ENCODE assay signal across 17 cellular contexts in the genomic region with DNA sequence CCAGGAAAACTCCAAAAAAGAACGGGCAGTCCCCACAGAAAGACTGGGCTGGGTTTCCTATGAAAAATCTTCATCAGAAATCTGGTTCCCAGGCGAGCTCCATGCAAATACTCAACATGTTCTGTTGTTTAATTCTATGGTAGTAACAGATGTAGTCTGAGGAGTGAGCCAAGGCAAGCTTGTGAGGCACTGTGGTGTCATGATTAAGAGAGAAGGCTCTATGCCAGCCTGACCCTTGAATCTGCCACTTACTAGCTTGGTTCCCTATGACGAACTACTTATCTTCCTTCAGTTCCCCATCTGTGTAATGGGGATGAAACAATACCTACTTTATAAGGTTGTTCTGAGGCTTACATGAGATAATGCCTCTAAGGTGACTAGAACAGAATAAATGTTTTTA. TPM values are rescaled to one million over a fixed set of nuclear protein-coding genes. Genes with fewer than 3 reads are reported as not detected.
DNase-seq lines count a peak whose midpoint lies in the region; ATAC-seq, FAIRE-seq and TF ChIP-seq lines count a peak whose summit lies in the region.
"Had no signal": no experiment of that assay in that cellular context is flagged by ENCODE, and none has a peak within 500 bp of the region (broad histone marks: within the 10 kb centered on the region; RNA-seq: fewer than 3 reads in every experiment).

No MANE protein-coding gene starts in this region.

- H3K9ac ChIP-seq in astrocyte (ENCODE audit: low read length) (no peak overlapping the region), colonic mucosa (ENCODE audit: low read depth in 2 of 2, low read length in 2 of 2) (no peak overlapping the region)
- H3K9ac ChIP-seq: BLaER1 had no signal

- peaks cover 1% of the 10 kb centered on the region for H4K20me1 ChIP-seq in astrocyte (ENCODE audit: insufficient read depth, low read length)
- H4K20me1 ChIP-seq: BLaER1 had no signal

- H3K36me3 Mint-ChIP-seq in astrocyte (ENCODE audit: low read depth, unreplicated experiment): peaks cover 6% of the 10 kb centered on the region

- peaks cover 32% of the 10 kb centered on the region for H3K4me1 ChIP-seq in astrocyte (ENCODE audit: insufficient read depth, low read length)
- H3K4me1 ChIP-seq in colonic mucosa: peaks cover 6% of the 10 kb centered on the region

- no peaks in the 10 kb centered on the region for H3K27me3 ChIP-seq in astrocyte (ENCODE audit: insufficient read depth, low read length)
- no peaks in the 10 kb centered on the region for H3K27me3 ChIP-seq in colonic mucosa
- H3K27me3 ChIP-seq: BLaER1 had no signal

- TF ChIP-seq CTCF in astrocyte (IDR thresholded peaks at IDR 0.05; ENCODE audit: insufficient read depth, low read depth, low read length) (no peak), colonic mucosa (IDR thresholded peaks at IDR 0.05) (no peak)

- no peak overlapping the region for H3K27ac ChIP-seq in astrocyte (ENCODE audit: low read depth, low read length)
- H3K27ac ChIP-seq in temporal lobe (ENCODE audit: low read depth, low read length): peak overlapping the region; percentile 82
- no peak overlapping the region for H3K27ac ChIP-seq in colonic mucosa
- H3K27ac ChIP-seq: 22Rv1, BLaER1 had no signal

- no peak overlapping the region for H2AFZ ChIP-seq in astrocyte (ENCODE audit: low read depth, low read length)

- H3K4me1 Mint-ChIP-seq in astrocyte (ENCODE audit: low read depth, unreplicated experiment): peaks cover 48% of the 10 kb centered on the region
- H3K4me1 Mint-ChIP-seq: CD8-positive, alpha-beta memory T cell had no signal

- H3K4me2 ChIP-seq in astrocyte (ENCODE audit: low read length): no peak overlapping the region

- H3K27ac Mint-ChIP-seq in astrocyte (ENCODE audit: unreplicated experiment): no peak overlapping the region

- intact Hi-C loops in left ventricle myocardium superior (cut with micrococcal nuclease) (loop anchor here (10.0 kb wide), 1 partner anchor 435 kb away; no protein-coding TSS in a partner anchor), colonic mucosa (cut with DNase I) (no loop called here)

- H3K36me3 ChIP-seq in astrocyte (ENCODE audit: insufficient read depth, low read length) (no peaks in the 10 kb centered on the region), colonic mucosa (no peaks in the 10 kb centered on the region)

- H3K4me3 ChIP-seq in astrocyte (ENCODE audit: insufficient read depth, low read depth, low read length) (no peak overlapping the region), colonic mucosa (no peak overlapping the region)
- H3K4me3 ChIP-seq: BLaER1, K562 had no signal

- H3K9me3 Mint-ChIP-seq in astrocyte (ENCODE audit: unreplicated experiment): no peaks in the 10 kb centered on the region
- H3K9me3 Mint-ChIP-seq: CD8-positive, alpha-beta memory T cell had no signal

- peaks cover 18% of the 10 kb centered on the region for H3K79me2 ChIP-seq in astrocyte (ENCODE audit: insufficient read depth, low read length)

- DNase-seq in NCI-H1694 treated with DMSO at 0.1 percent for 48 hours (lab: John Stamatoyannopoulos, UW): peak; percentile 15
- DNase-seq in NCI-H1694 (lab: John Stamatoyannopoulos, UW): no peak
- peak; percentile 28 for DNase-seq in astrocyte (ENCODE audit: low read depth)
- peak; percentile 36 for DNase-seq in fibroblast of peridontal ligament (ENCODE audit: extremely low read depth)
- DNase-seq in SHP77 treated with DMSO at 0.1 percent for 48 hours (lab: John Stamatoyannopoulos, UW): no peak
- no peak for DNase-seq in left ventricle myocardium superior
- no peak for DNase-seq in colonic mucosa
- DNase-seq: CD8-positive, alpha-beta memory T cell; NCI-H1436 treated with DMSO at 0.1 percent for 48 hours; NCI-H345; NCI-H774; Right ventricle myocardium superior had no signal

- H3K9me3 ChIP-seq in astrocyte (ENCODE audit: insufficient read depth, low read depth, low read length) (no peaks in the 10 kb centered on the region), colonic mucosa (no peaks in the 10 kb centered on the region)
- H3K9me3 ChIP-seq: BLaER1 had no signal

- H3K4me3 Mint-ChIP-seq in astrocyte (ENCODE audit: unreplicated experiment): no peak overlapping the region
- H3K4me3 Mint-ChIP-seq: CD8-positive, alpha-beta memory T cell had no signal

- no peaks in the 10 kb centered on the region for H3K27me3 Mint-ChIP-seq in astrocyte (ENCODE audit: low read depth, unreplicated experiment)

- no peak for FAIRE-seq in astrocyte (lab: Jason Lieb, UNC)
- FAIRE-seq: K562 had no signal

- no peak for ATAC-seq in left ventricle myocardium superior
- ATAC-seq: K562, Panc1 had no signal

RNA-seq across cellular contexts. Expression of a gene that starts 10.6 kb away (rescaled TPM):
- 50.2 and 53.4 TPM in 2 replicates for total RNA-seq in astrocyte
- total RNA-seq in temporal lobe: 13.8 TPM
- 17.5 TPM for total RNA-seq in left ventricle myocardium superior
- total RNA-seq in colonic mucosa: 10 to 100 TPM; 13.0 to 37.7 TPM

RNA-seq across cellular contexts. Expression of a gene that starts 10.8 kb away (rescaled TPM):
- total RNA-seq in astrocyte (17.6 and 18.0 TPM in 2 replicates), temporal lobe (1.7 TPM), left ventricle myocardium superior (13.5 TPM), colonic mucosa (10 to 100 TPM; 31.2 to 33.6 TPM)

RNA-seq across cellular contexts. Expression of a gene that starts 39.0 kb away (rescaled TPM):
- total RNA-seq in astrocyte (not detected in 2 replicates), temporal lobe (4.9 TPM), left ventricle myocardium superior (not detected), colonic mucosa (1 to 10 TPM in 1 of 2 donors, not detected in 1; 1.5 TPM)
- total RNA-seq: CD8-positive, alpha-beta memory T cell; K562; Right ventricle myocardium superior had no signal

Comparison
In these comparisons a context has a peak if more than half of its experiments do, and no peak if none do; other contexts are left out.
1. DNase-seq: peak in NCI-H1694 treated with DMSO at 0.1 percent for 48 hours (single experiment), astrocyte (single experiment) and fibroblast of peridontal ligament (single experiment); none in NCI-H1694 (single experiment), SHP77 treated with DMSO at 0.1 percent for 48 hours (single experiment), left ventricle myocardium superior (single experiment) and colonic mucosa (single experiment).